In genomic region chr7:158384746-158385145, GRCh38 we compare ENCODE assay signal across 16 cellular contexts.
"Had no signal": no experiment of that assay in that cellular context is flagged by ENCODE, and none has a peak within 500 bp of the region (broad histone marks: within the 10 kb centered on the region; RNA-seq: fewer than 3 reads in every experiment).

No MANE protein-coding gene starts in this region.

- ATAC-seq: body of pancreas; effector memory CD8-positive, alpha-beta T cell; left cardiac atrium; lower lobe of right lung; natural killer cell; sciatic nerve; stimulated activated memory B cell treated with anti-CD40 and anti-IgM and Interleukin-4, amounts not matched to agents 10 μg/mL and 1 μg/mL and 100 μg/mL, for 72 hours had no signal

- DNase-seq: activated CD4-positive, alpha-beta T cell treated with anti-CD3 and anti-CD28 coated beads for 1 hour; activated CD4-positive, alpha-beta T cell treated with anti-CD3 and anti-CD28 coated beads, Interleukin-2, amount 50 U/mL, for 4 hours; activated naive CD4-positive, alpha-beta T cell treated with Interleukin-2 at 50 U/mL for 16 hours; activated naive CD8-positive, alpha-beta T cell treated with anti-CD3 and anti-CD28 coated beads, Interleukin-2, amount 10 ng/mL, durations not matched to agents 7 days and 5 days; amygdala; body of pancreas; effector memory CD8-positive, alpha-beta T cell; esophagus squamous epithelium; left cardiac atrium; lower lobe of right lung; natural killer cell; pancreas; stimulated activated CD4-positive, alpha-beta T cell treated with anti-CD3 and anti-CD28 coated beads, Interleukin-4, amount 100 ng/mL, for 4 hours; testis had no signal
